23 cellular contexts compared by ENCODE assay signal in genomic region chr10:114432704-114433103, GRCh38.
"Had no signal": no experiment of that assay in that cellular context is flagged by ENCODE, and none has a peak within 500 bp of the region (broad histone marks: within the 10 kb centered on the region; RNA-seq: fewer than 3 reads in every experiment).

No MANE protein-coding gene starts in this region.

- H3K9me3 ChIP-seq: breast epithelium, gastrocnemius medialis, prostate gland, right atrium auricular region, tibial artery had no signal

- H3K27ac ChIP-seq: breast epithelium, gastrocnemius medialis, neural progenitor cell, prostate gland, right atrium auricular region, tibial artery had no signal

- DNase-seq: activated B cell treated with CpG ODN at 0.5 μM for 24 hours; activated CD4-positive, alpha-beta T cell treated with anti-CD3 and anti-CD28 coated beads, Interleukin-2, amount 10 ng/mL, durations not matched to agents 24 days and 14 days; activated naive CD4-positive, alpha-beta T cell; cortex of kidney; erythroblast; gastrocnemius medialis; head of caudate nucleus; kidney; mammary epithelial cell; stimulated activated CD4-positive, alpha-beta T cell treated with anti-CD3 and anti-CD28 coated beads, Interleukin-12 subunit alpha, Interleukin-12 subunit beta, amount 100 ng/mL, for 4 hours; stimulated activated CD4-positive, alpha-beta T cell treated with anti-CD3 and anti-CD28 coated beads, Interleukin-1b, Interleukin-23, amount 100 ng/mL, for 48 hours; stimulated activated CD8-positive, alpha-beta memory T cell treated with anti-CD3 and anti-CD28 coated beads, Interleukin-4, amount 100 ng/mL, for 48 hours; stimulated activated naive CD4-positive, alpha-beta T cell; substantia nigra; SW 1271; tibial artery had no signal

- H3K4me1 ChIP-seq: breast epithelium, gastrocnemius medialis, prostate gland had no signal

- H3K27me3 Mint-ChIP-seq: activated B cell treated with CpG ODN at 0.5 μM for 24 hours; activated CD4-positive, alpha-beta T cell treated with anti-CD3 and anti-CD28 coated beads, Interleukin-2, amount 10 ng/mL, durations not matched to agents 24 days and 14 days; activated T-helper 17 cell treated with anti-CD3 and anti-CD28 coated beads, Interleukin-2, amount 50 U/mL, for 72 hours had no signal

- H3K27ac Mint-ChIP-seq: activated B cell treated with CpG ODN at 0.5 μM for 24 hours; activated CD4-positive, alpha-beta T cell treated with anti-CD3 and anti-CD28 coated beads, Interleukin-2, amount 10 ng/mL, durations not matched to agents 24 days and 14 days; activated T-helper 17 cell treated with anti-CD3 and anti-CD28 coated beads, Interleukin-2, amount 50 U/mL, for 72 hours; neural progenitor cell; T-helper 2 cell treated with Interferon-gamma antibody and Interleukin-4, amounts not matched to agents 5 μg/mL and 100 μg/mL, for 36 hours had no signal

- H3K4me1 Mint-ChIP-seq: activated B cell treated with CpG ODN at 0.5 μM for 24 hours; activated T-helper 17 cell treated with anti-CD3 and anti-CD28 coated beads, Interleukin-2, amount 50 U/mL, for 72 hours had no signal

- H3K4me3 ChIP-seq: breast epithelium, gastrocnemius medialis, neural progenitor cell, prostate gland, right atrium auricular region, tibial artery had no signal

- H3K4me3 Mint-ChIP-seq: activated B cell treated with CpG ODN at 0.5 μM for 24 hours; activated CD4-positive, alpha-beta T cell treated with anti-CD3 and anti-CD28 coated beads, Interleukin-2, amount 10 ng/mL, durations not matched to agents 24 days and 14 days; activated T-helper 17 cell treated with anti-CD3 and anti-CD28 coated beads, Interleukin-2, amount 50 U/mL, for 72 hours; neural progenitor cell; T-helper 2 cell treated with Interferon-gamma antibody and Interleukin-4, amounts not matched to agents 5 μg/mL and 100 μg/mL, for 36 hours had no signal

- H3K27me3 ChIP-seq: breast epithelium, gastrocnemius medialis, neural progenitor cell, right atrium auricular region, tibial artery had no signal

- H3K9me3 Mint-ChIP-seq: activated B cell treated with CpG ODN at 0.5 μM for 24 hours; activated CD4-positive, alpha-beta T cell treated with anti-CD3 and anti-CD28 coated beads, Interleukin-2, amount 10 ng/mL, durations not matched to agents 24 days and 14 days; activated T-helper 17 cell treated with anti-CD3 and anti-CD28 coated beads, Interleukin-2, amount 50 U/mL, for 72 hours; neural progenitor cell; T-helper 2 cell treated with Interferon-gamma antibody and Interleukin-4, amounts not matched to agents 5 μg/mL and 100 μg/mL, for 36 hours had no signal

- H3K36me3 ChIP-seq: breast epithelium, neural progenitor cell, prostate gland had no signal

- ATAC-seq: activated T-helper 17 cell treated with anti-CD3 and anti-CD28 coated beads, Interleukin-2, amount 50 U/mL, for 72 hours; gastrocnemius medialis; left lobe of liver had no signal
